In genomic region chr2:6896930-6897759, GRCh38 we compare ENCODE assay signal across 10 cellular contexts. TPM values are rescaled to one million over a fixed set of nuclear protein-coding genes. Genes with fewer than 3 reads are reported as not detected.
DNase-seq lines count a peak whose midpoint lies in the region; ATAC-seq and TF ChIP-seq lines count a peak whose summit lies in the region.
"Had no signal": no experiment of that assay in that cellular context is flagged by ENCODE, and none has a peak within 500 bp of the region (broad histone marks: within the 10 kb centered on the region; RNA-seq: fewer than 3 reads in every experiment).

No MANE protein-coding gene starts in this region.

- no peaks in the 10 kb centered on the region for H3K9me3 Mint-ChIP-seq in Caco-2 (ENCODE audit: unreplicated experiment)

- POLR2A ChIA-PET in Caco-2 (lab: Charles Lee): no interaction called here

- DNase-seq in Caco-2 (no peak), NCI-H748 treated with DMSO at 0.1 percent for 48 hours (lab: John Stamatoyannopoulos, UW) (peak; percentile 40), brain microvascular endothelial cell (no peak), left kidney (ENCODE audit: low read depth, low spot score) (peak; percentile 57), ureter (ENCODE audit: low spot score) (no peak)
- no peak for DNase-seq in stimulated activated CD4-positive, alpha-beta T cell treated with anti-CD3 and anti-CD28 coated beads, Interleukin-15, amount 100 ng/mL, for 24 hours
- DNase-seq: naive B cell had no signal

- peaks cover 5% of the 10 kb centered on the region for H3K27me3 Mint-ChIP-seq in Caco-2 (ENCODE audit: insufficient read depth, unreplicated experiment)
- H3K27me3 Mint-ChIP-seq: naive B cell had no signal

- BruUV-seq in Caco-2 (replicated peaks; lab: Mats Ljungman, UMichigan): no TSS peak

- H3K27ac Mint-ChIP-seq in Caco-2 (ENCODE audit: unreplicated experiment): no peak overlapping the region
- H3K27ac Mint-ChIP-seq: naive B cell had no signal

- intact Hi-C loops in Caco-2 (cut with micrococcal nuclease; ENCODE audit: unreplicated experiment): loop anchor here (1.0 kb wide), 3 partner anchors 71 to 186 kb away; no protein-coding TSS in a partner anchor

- CTCF ChIA-PET in Caco-2 (lab: Charles Lee): interaction anchor here (0.7 to 1.2 kb wide), 5 partner anchors 20 to 981 kb away, joined by 3 to 4 read pairs (median 3); no protein-coding TSS in a partner anchor

- H3K36me3 ChIP-seq in Caco-2 (ENCODE audit: control insufficient read depth, insufficient read depth, low read length) (no peaks in the 10 kb centered on the region), brain microvascular endothelial cell (replicated peaks) (no peaks in the 10 kb centered on the region)
- H3K36me3 ChIP-seq: SJCRH30 had no signal

- H3K4me1 ChIP-seq in Caco-2: no peaks in the 10 kb centered on the region

- no peak overlapping the region for H3K4me3 Mint-ChIP-seq in Caco-2 (ENCODE audit: unreplicated experiment)
- H3K4me3 Mint-ChIP-seq: naive B cell had no signal

- H3K36me3 Mint-ChIP-seq in Caco-2 (ENCODE audit: insufficient read depth, unreplicated experiment): no peaks in the 10 kb centered on the region
- H3K36me3 Mint-ChIP-seq: naive B cell had no signal

- H3K9me3 ChIP-seq in Caco-2: no peaks in the 10 kb centered on the region
- H3K9me3 ChIP-seq: SJCRH30 had no signal

- TF ChIP-seq CTCF in Caco-2 (IDR thresholded peaks at IDR 0.05; ENCODE audit: insufficient read depth in 1 of 2, low read depth in 1 of 2, low read length in 1 of 2, severe bottlenecking in 1 of 2, unreplicated experiment in 1 of 2) (peak; percentile 54 to 57), brain microvascular endothelial cell (IDR thresholded peaks at IDR 0.05; ENCODE audit: low read depth, low read length, missing control alignments) (peak; percentile 52)

- no peak overlapping the region for H3K27ac ChIP-seq in brain microvascular endothelial cell
- H3K27ac ChIP-seq: SJCRH30 had no signal

- H3K27me3 ChIP-seq in Caco-2 (replicated peaks; ENCODE audit: control insufficient read depth, insufficient read depth, low read length) (no peaks in the 10 kb centered on the region), brain microvascular endothelial cell (replicated peaks) (no peaks in the 10 kb centered on the region)
- H3K27me3 ChIP-seq: SJCRH30 had no signal

- peak; percentile 74 for ATAC-seq in GM21529 (IDR thresholded peaks at IDR 0.05; ENCODE audit: unreplicated experiment)
- ATAC-seq in GM21825 (IDR thresholded peaks at IDR 0.05; ENCODE audit: unreplicated experiment): no peak

- in situ Hi-C loops in brain microvascular endothelial cell (cut with HindIII; ENCODE audit: low pct_ligation_motif_present, low sequenced_read_pairs): no loop called here

- H3K4me3 ChIP-seq in Caco-2 (ENCODE audit: low read depth, low read length) (no peak overlapping the region), brain microvascular endothelial cell (ENCODE audit: low read depth, low read length) (no peak overlapping the region)
- H3K4me3 ChIP-seq: SJCRH30 had no signal

- H3K4me1 Mint-ChIP-seq in Caco-2 (ENCODE audit: low read depth, unreplicated experiment): no peaks in the 10 kb centered on the region
- H3K4me1 Mint-ChIP-seq: naive B cell had no signal

RNA-seq across cellular contexts. Expression of gene RSAD2, which starts 19.6 kb away (rescaled TPM):
- 0.18 TPM in 1 of 2 replicates, not detected in the other for total RNA-seq in Caco-2 (2022)
- total RNA-seq in ureter: 4.4 TPM
- total RNA-seq: SJCRH30 had no signal

RNA-seq across cellular contexts. Expression of gene RNF144A, which starts 20.1 kb away (rescaled TPM):
- total RNA-seq in Caco-2 (2022) (1.6 and 3.0 TPM in 2 replicates), ureter (15.2 TPM)

RNA-seq across cellular contexts. Expression of gene CMPK2, which starts 31.4 kb away (rescaled TPM):
- 0.52 and 0.53 TPM in 2 replicates for total RNA-seq in Caco-2 (2022)
- total RNA-seq in ureter: 7.5 TPM
- total RNA-seq: SJCRH30 had no signal

Comparison
In these comparisons a context has a peak if more than half of its experiments do, and no peak if none do; other contexts are left out.
1. DNase-seq: peak in NCI-H748 treated with DMSO at 0.1 percent for 48 hours (single experiment) and left kidney (single experiment); none in Caco-2 (0 of 2), brain microvascular endothelial cell (single experiment), ureter (single experiment) and stimulated activated CD4-positive, alpha-beta T cell treated with anti-CD3 and anti-CD28 coated beads, Interleukin-15, amount 100 ng/mL, for 24 hours (single experiment).